ENCODE assay signal across 8 cellular contexts in genomic region chr14:55071870-55072640, GRCh38. TPM values are rescaled to one million over a fixed set of nuclear protein-coding genes. Genes with fewer than 3 reads are reported as not detected.
DNase-seq lines count a peak whose midpoint lies in the region; ATAC-seq, FAIRE-seq and TF ChIP-seq lines count a peak whose summit lies in the region.

No MANE protein-coding gene starts in this region.

- no peaks in the 10 kb centered on the region for H3K9me3 ChIP-seq in CD8-positive, alpha-beta T cell (ENCODE audit: low read length)

- no peaks in the 10 kb centered on the region for H3K36me3 ChIP-seq in CD8-positive, alpha-beta T cell (ENCODE audit: insufficient read depth, low read length)
- H3K36me3 ChIP-seq in rectal smooth muscle tissue (ENCODE audit: control insufficient read depth, insufficient read depth, low read length) = no peaks in the 10 kb centered on the region

- H3K36me3 Mint-ChIP-seq in CD8-positive, alpha-beta T cell = peaks cover 8% of the 10 kb centered on the region
- H3K36me3 Mint-ChIP-seq in activated T-cell treated with anti-CD3 and anti-CD28 coated beads, Interleukin-2, amount 50 U/mL, for 4 hours (ENCODE audit: insufficient read depth) = peaks cover 10% of the 10 kb centered on the region

- peak; percentile 78 for FAIRE-seq in GM19239 (lab: Jason Lieb, UNC)

- DNase-seq in CD8-positive, alpha-beta T cell = peak in 2 of 7 experiments; percentile 24 to 33
- no peak for DNase-seq in GM19239 (ENCODE audit: insufficient read length, low spot score)
- DNase-seq in activated T-cell treated with anti-CD3 and anti-CD28 coated beads, Interleukin-2, amount 50 U/mL, for 4 hours = no peak
- DNase-seq in foreskin keratinocyte = peak; percentile 97 to 99
- no peak for DNase-seq in AML-193 (lab: John Stamatoyannopoulos, UW)
- DNase-seq in NCI-H510A treated with DMSO at 0.1 percent for 48 hours (lab: John Stamatoyannopoulos, UW) = no peak

- peaks cover 29% of the 10 kb centered on the region for H3K4me1 Mint-ChIP-seq in CD8-positive, alpha-beta T cell (ENCODE audit: low read depth)
- H3K4me1 Mint-ChIP-seq in activated T-cell treated with anti-CD3 and anti-CD28 coated beads, Interleukin-2, amount 50 U/mL, for 4 hours (ENCODE audit: low read depth) = peaks cover 39% of the 10 kb centered on the region

- peak; percentile 85 for ATAC-seq in CD8-positive, alpha-beta T cell
- ATAC-seq in HG03439 (IDR thresholded peaks at IDR 0.05; ENCODE audit: unreplicated experiment) (peak; percentile 44), foreskin keratinocyte (peak; percentile 93)
- peak; percentile 87 to 92 for ATAC-seq in activated T-cell treated with anti-CD3 and anti-CD28 coated beads, Interleukin-2, amount 50 U/mL, for 4 hours

- CTCF ChIA-PET in CD8-positive, alpha-beta T cell (lab: Charles Lee) = interaction anchor here (0.9 to 2.2 kb wide), 7 partner anchors 18 to 283 kb away, joined by 3 to 7 read pairs (median 3); partner anchors contain the start of gene MAPK1IP1L

- no peak overlapping the region for H3K27ac ChIP-seq in CD8-positive, alpha-beta T cell (ENCODE audit: low read depth, low read length)
- H3K27ac ChIP-seq in foreskin keratinocyte (peak overlapping the region; percentile 98), rectal smooth muscle tissue (ENCODE audit: low read depth, low read length) (peak overlapping the region; percentile 52)

- H3K9ac ChIP-seq in rectal smooth muscle tissue (ENCODE audit: low read length) = no peak overlapping the region

- no peaks in the 10 kb centered on the region for H3K27me3 ChIP-seq in CD8-positive, alpha-beta T cell (ENCODE audit: insufficient read depth, low read length)
- H3K27me3 ChIP-seq in foreskin keratinocyte (no peaks in the 10 kb centered on the region), rectal smooth muscle tissue (ENCODE audit: control insufficient read depth, insufficient read depth, low read length) (no peaks in the 10 kb centered on the region)

- peak overlapping the region; percentile 74 for H3K4me3 Mint-ChIP-seq in CD8-positive, alpha-beta T cell
- peak overlapping the region; percentile 61 for H3K4me3 Mint-ChIP-seq in activated T-cell treated with anti-CD3 and anti-CD28 coated beads, Interleukin-2, amount 50 U/mL, for 4 hours

- H3K27me3 Mint-ChIP-seq in CD8-positive, alpha-beta T cell (ENCODE audit: low read depth) = no peaks in the 10 kb centered on the region
- no peaks in the 10 kb centered on the region for H3K27me3 Mint-ChIP-seq in activated T-cell treated with anti-CD3 and anti-CD28 coated beads, Interleukin-2, amount 50 U/mL, for 4 hours (ENCODE audit: low read depth)

- H3K4me1 ChIP-seq in CD8-positive, alpha-beta T cell (ENCODE audit: insufficient read depth, low read length) = peaks cover 15% of the 10 kb centered on the region
- H3K4me1 ChIP-seq in foreskin keratinocyte = peaks cover 26% of the 10 kb centered on the region
- peaks cover 19% of the 10 kb centered on the region for H3K4me1 ChIP-seq in rectal smooth muscle tissue (ENCODE audit: control insufficient read depth, insufficient read depth, low read length)

- H3K27ac Mint-ChIP-seq in CD8-positive, alpha-beta T cell = peak overlapping the region; percentile 84

- intact Hi-C loops in CD8-positive, alpha-beta T cell (cut with DNase I, micrococcal nuclease) = loop anchor here in 1 of 2 experiments (2.0 kb wide), 1 partner anchor 19 kb away; no protein-coding TSS in a partner anchor

- no peaks in the 10 kb centered on the region for H3K9me3 Mint-ChIP-seq in CD8-positive, alpha-beta T cell
- H3K9me3 Mint-ChIP-seq in activated T-cell treated with anti-CD3 and anti-CD28 coated beads, Interleukin-2, amount 50 U/mL, for 4 hours = no peaks in the 10 kb centered on the region

- POLR2A ChIA-PET in CD8-positive, alpha-beta T cell (lab: Charles Lee) = interaction anchor here (0.7 to 1.5 kb wide), 6 partner anchors 13 to 45 kb away, joined by 3 to 7 read pairs (median 4); partner anchors contain the start of genes MAPK1IP1L, SOCS4 and WDHD1

- no peak for TF ChIP-seq CTCF in CD8-positive, alpha-beta T cell (IDR thresholded peaks at IDR 0.05)
- no peak for TF ChIP-seq CTCF in foreskin keratinocyte (conservative IDR thresholded peaks at IDR 0.05)

- H3K4me3 ChIP-seq in CD8-positive, alpha-beta T cell (ENCODE audit: low read depth, low read length) = no peak overlapping the region
- no peak overlapping the region for H3K4me3 ChIP-seq in rectal smooth muscle tissue (ENCODE audit: low read length)

RNA-seq across cellular contexts. Expression of gene MAPK1IP1L, which starts 20.6 kb away (rescaled TPM):
- total RNA-seq in CD8-positive, alpha-beta T cell = 100 to 1,000 TPM; 207 to 212 TPM
- 100 to 1,000 TPM; 139 to 148 (median 141) TPM for total RNA-seq in activated T-cell treated with anti-CD3 and anti-CD28 coated beads, Interleukin-2, amount 50 U/mL, for 4 hours
- total RNA-seq in foreskin keratinocyte = 72.8 and 73.9 TPM in 2 replicates
- 38.7 and 44.5 TPM in 2 replicates for polyA plus RNA-seq in foreskin keratinocyte

RNA-seq across cellular contexts. Expression of gene SOCS4, which starts 45.0 kb away (rescaled TPM):
- 10 to 100 TPM; 22.6 to 24.0 TPM for total RNA-seq in CD8-positive, alpha-beta T cell
- 10 to 100 TPM; 39.8 to 47.0 (median 41.4) TPM for total RNA-seq in activated T-cell treated with anti-CD3 and anti-CD28 coated beads, Interleukin-2, amount 50 U/mL, for 4 hours
- total RNA-seq in foreskin keratinocyte = 18.4 and 19.1 TPM in 2 replicates
- 3.4 and 4.5 TPM in 2 replicates for polyA plus RNA-seq in foreskin keratinocyte

RNA-seq across cellular contexts. Expression of gene WDHD1, which starts 45.2 kb away (rescaled TPM):
- total RNA-seq in CD8-positive, alpha-beta T cell = 1 to 10 TPM; 1.2 to 1.6 TPM
- 10 to 100 TPM; 40.6 to 47.8 (median 43.1) TPM for total RNA-seq in activated T-cell treated with anti-CD3 and anti-CD28 coated beads, Interleukin-2, amount 50 U/mL, for 4 hours
- total RNA-seq in foreskin keratinocyte = 24.2 and 30.0 TPM in 2 replicates
- polyA plus RNA-seq in foreskin keratinocyte = 10.6 and 13.2 TPM in 2 replicates

RNA-seq across cellular contexts. Expression of gene LGALS3, which starts 57.0 kb away (rescaled TPM):
- total RNA-seq in CD8-positive, alpha-beta T cell = 1 to 10 TPM; 7.5 to 7.8 TPM
- 10 to 100 TPM in 2 of 3 donors, 1 to 10 TPM in 1; 7.3 to 18.9 (median 12.2) TPM for total RNA-seq in activated T-cell treated with anti-CD3 and anti-CD28 coated beads, Interleukin-2, amount 50 U/mL, for 4 hours
- 141 and 152 TPM in 2 replicates for total RNA-seq in foreskin keratinocyte
- polyA plus RNA-seq in foreskin keratinocyte = 216 and 249 TPM in 2 replicates

Comparison
In these comparisons a context has a peak if more than half of its experiments do, and no peak if none do; other contexts are left out.
1. DNase-seq: peak in foreskin keratinocyte (2 of 2); none in GM19239 (single experiment), activated T-cell treated with anti-CD3 and anti-CD28 coated beads, Interleukin-2, amount 50 U/mL, for 4 hours (single experiment), AML-193 (0 of 2) and NCI-H510A treated with DMSO at 0.1 percent for 48 hours (single experiment).
2. Peak in every context shown above with its lines, with median percentiles within 50 percentile points of each other: ATAC-seq.